ENCODE assay signal across 30 cellular contexts in the genomic region with DNA sequence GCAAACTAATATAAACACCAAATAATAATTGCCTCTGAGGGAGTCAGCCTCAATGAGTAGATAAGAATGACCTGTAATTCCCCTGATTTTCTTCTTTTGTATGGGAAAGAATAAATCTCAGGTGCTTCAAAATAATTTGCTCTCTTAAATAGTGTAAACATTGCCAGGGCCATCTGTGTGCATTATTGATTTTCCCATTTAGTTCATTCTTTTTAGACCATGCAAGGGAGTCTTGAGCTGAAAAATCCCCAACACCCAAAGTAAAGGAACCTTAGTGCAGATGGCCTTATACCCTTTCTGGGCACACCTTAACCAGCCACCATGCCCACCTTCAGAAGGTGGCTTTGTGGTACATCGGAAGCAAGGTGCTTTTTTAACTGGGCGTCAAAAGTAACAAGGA.
"Had no signal": no experiment of that assay in that cellular context is flagged by ENCODE, and none has a peak within 500 bp of the region (broad histone marks: within the 10 kb centered on the region; RNA-seq: fewer than 3 reads in every experiment).

No MANE protein-coding gene starts in this region.

- H3K36me3 ChIP-seq: adrenal gland, ascending aorta, breast epithelium, cardiac muscle cell, colonic mucosa, esophagus squamous epithelium, gastroesophageal sphincter, heart right ventricle had no signal

- H3K27ac ChIP-seq: adrenal gland, ascending aorta, breast epithelium, cardiac muscle cell, colonic mucosa, epithelial cell of prostate, esophagus squamous epithelium, gastroesophageal sphincter, heart right ventricle, hepatocyte had no signal

- H3K27me3 ChIP-seq: adrenal gland, ascending aorta, breast epithelium, cardiac muscle cell, colonic mucosa, esophagus squamous epithelium, gastroesophageal sphincter, heart right ventricle, hepatocyte had no signal

- H3K4me1 ChIP-seq: adrenal gland, ascending aorta, breast epithelium, colonic mucosa, esophagus squamous epithelium, gastroesophageal sphincter, heart right ventricle had no signal

- DNase-seq: activated CD4-positive, alpha-beta memory T cell treated with anti-CD3 and anti-CD28 coated beads for 36 hours; activated CD4-positive, alpha-beta T cell treated with anti-CD3 and anti-CD28 coated beads for 36 hours; activated CD4-positive, alpha-beta T cell treated with anti-CD3 and anti-CD28 coated beads, Interleukin-2, amount 10 ng/mL, durations not matched to agents 24 days and 14 days; activated CD4-positive, CD25-positive, alpha-beta regulatory T cell; activated CD4-positive, CD25-positive, alpha-beta regulatory T cell treated with anti-CD3 and anti-CD28 coated beads, Interleukin-2, amount 50 U/mL, for 72 hours; activated CD8-positive, alpha-beta memory T cell treated with anti-CD3 and anti-CD28 coated beads, Interleukin-2, amount 10 ng/mL, durations not matched to agents 7 days and 5 days; activated CD8-positive, alpha-beta memory T cell treated with anti-CD3 and anti-CD28 coated beads, Interleukin-2, amount 50 U/mL, for 4 hours; activated CD8-positive, alpha-beta T cell treated with anti-CD3 and anti-CD28 coated beads, Interleukin-2, amount 10 ng/mL, durations not matched to agents 7 days and 5 days; activated effector memory CD4-positive, alpha-beta T cell treated with anti-CD3 and anti-CD28 coated beads, Interleukin-2, amount 50 U/mL, for 16 hours; activated naive CD4-positive, alpha-beta T cell treated with anti-CD3 and anti-CD28 coated beads for 36 hours; activated naive CD8-positive, alpha-beta T cell treated with anti-CD3 and anti-CD28 coated beads for 36 hours; activated naive CD8-positive, alpha-beta T cell treated with anti-CD3 and anti-CD28 coated beads, Interleukin-2, amount 50 U/mL, for 24 hours; activated T-cell treated with anti-CD3 and anti-CD28 coated beads, Interleukin-2, amount 50 U/mL, for 1 hour; activated T-cell treated with anti-CD3 and anti-CD28 coated beads, Interleukin-2, amount 50 U/mL, for 48 hours; adrenal gland; central memory CD4-positive, alpha-beta T cell; cerebellar nuclear complex; colonic mucosa; effector CD8-positive, alpha-beta T cell; esophagus squamous epithelium; foreskin melanocyte; heart right ventricle had no signal

- FAIRE-seq: endometrium, endothelial cell of umbilical vein had no signal

- H3K9me3 ChIP-seq: adrenal gland, ascending aorta, colonic mucosa, esophagus squamous epithelium had no signal

- ATAC-seq: activated CD4-positive, alpha-beta T cell treated with anti-CD3 and anti-CD28 coated beads for 36 hours; activated CD8-positive, alpha-beta memory T cell treated with anti-CD3 and anti-CD28 coated beads, Interleukin-2, amount 10 ng/mL, durations not matched to agents 7 days and 5 days; activated CD8-positive, alpha-beta T cell treated with anti-CD3 and anti-CD28 coated beads, Interleukin-2, amount 10 ng/mL, durations not matched to agents 7 days and 5 days; activated naive CD8-positive, alpha-beta T cell treated with anti-CD3 and anti-CD28 coated beads, Interleukin-2, amount 50 U/mL, for 24 hours; gastroesophageal sphincter; heart right ventricle had no signal

- H3K4me3 ChIP-seq: adrenal gland, ascending aorta, breast epithelium, cardiac muscle cell, colonic mucosa, esophagus squamous epithelium, gastroesophageal sphincter, heart right ventricle, hepatocyte had no signal
